In the genomic region with DNA sequence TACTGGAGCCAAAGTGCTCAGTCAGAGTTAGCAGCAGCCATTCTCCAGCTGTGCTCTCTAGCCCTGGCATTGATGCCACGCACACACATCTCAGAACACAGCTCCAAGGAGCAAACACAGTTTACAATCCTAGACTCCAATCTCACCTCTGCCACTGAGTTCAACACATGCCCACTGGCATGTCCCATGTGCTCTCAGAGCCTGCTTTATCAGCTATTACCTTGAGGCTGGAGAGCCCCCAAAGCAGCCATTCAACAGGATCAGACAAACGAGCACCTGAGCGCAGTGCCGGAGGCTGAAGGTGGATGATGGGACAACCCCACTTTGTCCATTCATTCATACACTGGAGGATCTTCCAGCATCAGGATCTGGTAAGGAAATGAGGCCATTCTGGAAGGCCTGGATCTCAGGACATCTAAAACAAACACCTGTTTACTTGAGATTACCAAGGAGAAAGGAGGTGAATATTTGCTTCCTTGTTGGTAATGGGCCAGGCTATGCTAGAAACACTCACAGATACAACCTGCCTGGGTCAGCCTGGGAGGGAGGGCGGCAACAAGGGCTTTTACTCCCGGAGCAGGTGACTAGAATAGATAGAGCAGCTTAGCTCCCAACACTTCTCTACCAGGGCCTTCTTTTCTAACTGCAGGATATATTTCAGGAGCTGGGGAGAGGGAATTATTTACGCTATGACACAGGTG, we compare ENCODE assay signal across 1 cellular context.
TF ChIP-seq lines count a peak whose summit lies in the region.

No MANE protein-coding gene starts in this region.

TF ChIP-seq in liver, 16 proteins besides CTCF, POLR2A, EP300 and RAD21 (continued from another document):
- TF ChIP-seq EGR1 (IDR thresholded peaks at IDR 0.05; ENCODE audit: low read depth in 2 of 2) (no peak), FOXA1 (IDR thresholded peaks at IDR 0.05) (no peak), HNF4A (conservative IDR thresholded peaks at IDR 0.05) (no peak)
- TF ChIP-seq, protein P1, sequence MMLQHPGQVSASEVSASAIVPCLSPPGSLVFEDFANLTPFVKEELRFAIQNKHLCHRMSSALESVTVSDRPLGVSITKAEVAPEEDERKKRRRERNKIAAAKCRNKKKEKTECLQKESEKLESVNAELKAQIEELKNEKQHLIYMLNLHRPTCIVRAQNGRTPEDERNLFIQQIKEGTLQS (IDR thresholded peaks at IDR 0.05) = no peak
- TF ChIP-seq, protein P2, sequence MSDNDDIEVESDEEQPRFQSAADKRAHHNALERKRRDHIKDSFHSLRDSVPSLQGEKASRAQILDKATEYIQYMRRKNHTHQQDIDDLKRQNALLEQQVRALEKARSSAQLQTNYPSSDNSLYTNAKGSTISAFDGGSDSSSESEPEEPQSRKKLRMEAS (IDR thresholded peaks at IDR 0.05) = no peak
